Comparison of ENCODE assay signal across 8 cellular contexts in the genomic region with DNA sequence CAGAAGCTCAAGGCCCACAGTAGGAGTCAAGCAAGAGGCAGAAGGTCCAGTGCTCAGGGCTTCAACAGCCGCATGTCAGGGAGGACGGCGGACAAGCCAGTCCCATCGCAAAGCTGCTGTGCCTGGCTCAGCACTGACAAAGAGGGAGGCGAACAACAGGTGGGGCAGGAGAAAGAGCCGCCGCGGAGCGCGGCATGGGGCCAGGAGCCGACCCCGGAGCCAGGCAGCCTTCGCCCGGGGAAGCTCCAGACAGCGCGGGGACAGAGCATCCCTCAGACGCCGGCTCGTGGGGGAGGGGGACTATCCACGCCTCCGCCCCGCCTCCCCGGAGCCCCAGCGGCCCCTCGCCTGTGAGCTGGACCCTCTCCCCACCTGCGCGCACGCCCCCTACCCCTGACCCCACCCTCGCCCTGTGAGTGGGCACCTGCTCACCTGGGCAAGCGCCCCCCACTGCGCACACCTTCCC. TPM values are rescaled to one million over a fixed set of nuclear protein-coding genes. Genes with fewer than 3 reads are reported as not detected.
A peak's percentile ranks its signal among the peaks of the same experiment; 100 is the strongest.
DNase-seq lines count a peak whose midpoint lies in the region; ATAC-seq, FAIRE-seq and TF ChIP-seq lines count a peak whose summit lies in the region.

No MANE protein-coding gene starts in this region.

- no peak for TF ChIP-seq EP300 in K562 (IDR thresholded peaks at IDR 0.05; ENCODE audit: low read length)

- H3K9me3 Mint-ChIP-seq in HFFc6 = peaks cover 4% of the 10 kb centered on the region

- intact Hi-C loops in K562 (cut with micrococcal nuclease) = loop anchor here (10.0 kb wide), 1 partner anchor 87 kb away; a partner anchor contains a TSS

- peaks cover 20% of the 10 kb centered on the region for H3K36me3 Mint-ChIP-seq in HFFc6 (ENCODE audit: low read depth)

- H3K27me3 ChIP-seq in BLaER1 treated with 17β-estradiol and CSF1 and Interleukin-3, amounts not matched to agents 10 nM and 100 nM = no peaks in the 10 kb centered on the region
- no peaks in the 10 kb centered on the region for H3K27me3 ChIP-seq in K562 (ENCODE audit: control insufficient read depth in 2 of 2, insufficient read depth in 2 of 2, low read length in 2 of 2)

- H3K9ac ChIP-seq in BLaER1 treated with 17β-estradiol and CSF1 and Interleukin-3, amounts not matched to agents 10 nM and 100 nM = peak overlapping the region; percentile 72 to 87 (median 80); a peak in 21 of 22 replicates
- H3K9ac ChIP-seq in SK-N-MC (ENCODE audit: insufficient read length) (peak overlapping the region; percentile 68), K562 (ENCODE audit: insufficient read depth in 1 of 2, low read depth in 2 of 2, low read length in 2 of 2) (peak overlapping the region; percentile 60 to 96)

- peak overlapping the region; percentile 77 for H3K27ac Mint-ChIP-seq in HFFc6

- H3K36me3 ChIP-seq in BLaER1 treated with 17β-estradiol and CSF1 and Interleukin-3, amounts not matched to agents 10 nM and 100 nM = peaks cover 16 to 44% (median 42%) of the 10 kb centered on the region in 11 experiments; a peak in 21 of 22 replicates
- H3K36me3 ChIP-seq in SK-N-MC (ENCODE audit: insufficient read depth, low read length) (peaks cover 54% of the 10 kb centered on the region), K562 (ENCODE audit: control insufficient read depth, insufficient read depth, low read length) (peaks cover 51% of the 10 kb centered on the region)

- peak overlapping the region; percentile 88 to 100 (median 99) for H3K4me2 ChIP-seq in BLaER1 treated with 17β-estradiol and CSF1 and Interleukin-3, amounts not matched to agents 10 nM and 100 nM
- peak overlapping the region; percentile 95 for H3K4me2 ChIP-seq in K562 (ENCODE audit: insufficient read depth, low read length)

- ATAC-seq in K562 = peak; percentile 59

- FAIRE-seq in K562 (lab: Jason Lieb, UNC) = peak; percentile 49

- TF ChIP-seq RAD21 in K562 (CRISPR knock-in tag; conservative IDR thresholded peaks at IDR 0.05 in 1 of 2, IDR thresholded peaks at IDR 0.05 in 1 of 2) = no peak

- H3K27ac ChIP-seq in BLaER1 treated with 17β-estradiol and CSF1 and Interleukin-3, amounts not matched to agents 10 nM and 100 nM = peak overlapping the region in 10 of 11 experiments; percentile 65 to 80 (median 76); a peak in 20 of 22 replicates
- peak overlapping the region; percentile 55; the same call in 1 of the 2 replicates for H3K27ac ChIP-seq in SK-N-MC
- H3K27ac ChIP-seq in K562 (ENCODE audit: extremely low read depth, low read depth, low read length) = peak overlapping the region; percentile 79

- peaks cover 10 to 20% (median 17%) of the 10 kb centered on the region in 11 experiments; a peak in 21 of 22 replicates for H3K9me3 ChIP-seq in BLaER1 treated with 17β-estradiol and CSF1 and Interleukin-3, amounts not matched to agents 10 nM and 100 nM (replicated peaks in 1 of 11)
- H3K9me3 ChIP-seq in SK-N-MC (ENCODE audit: low read depth, low read length) (no peaks in the 10 kb centered on the region), K562 (replicated peaks; ENCODE audit: control insufficient read depth, insufficient read depth, low read depth, low read length) (0 out of 2 replicates have a peak, but pooled peaks cover 3% of the 10 kb centered on the region)

- H3K4me1 Mint-ChIP-seq in HFFc6 (ENCODE audit: low read depth) = peaks cover 38% of the 10 kb centered on the region

- BruUV-seq in K562 (replicated peaks; lab: Mats Ljungman, UMichigan) = no TSS peak

- no peak for DNase-seq in HFFc6
- no peak for DNase-seq in SK-N-MC (ENCODE audit: low read depth, low spot score)
- DNase-seq in K562 (ENCODE audit: extremely low read depth in 1 of 4, low spot score in 3 of 4) = peak; percentile 39 to 85 (median 66)
- peak; percentile 75 for DNase-seq in iPS-NIHi7 (ENCODE audit: extremely low spot score)
- peak; percentile 61 for DNase-seq in stimulated activated CD4-positive, alpha-beta T cell treated with anti-CD3 and anti-CD28 coated beads, Interleukin-15, amount 100 ng/mL, for 24 hours
- DNase-seq in AML-193 (lab: John Stamatoyannopoulos, UW) = no peak
- no peak for DNase-seq in activated CD4-positive, CD25-positive, alpha-beta regulatory T cell treated with anti-CD3 and anti-CD28 coated beads, Interleukin-2, amount 50 U/mL, for 72 hours

- no peak for TF ChIP-seq POLR2A in K562 (conservative IDR thresholded peaks at IDR 0.05)

- H4K20me1 ChIP-seq in BLaER1 treated with 17β-estradiol and CSF1 and Interleukin-3, amounts not matched to agents 10 nM and 100 nM = peaks cover 0 to 12% (median 0%) of the 10 kb centered on the region in 11 experiments; a peak in 4 of 22 replicates
- H4K20me1 ChIP-seq in K562 (replicated peaks; ENCODE audit: control insufficient read depth, insufficient read depth, low read length) = no peaks in the 10 kb centered on the region; the same call in 1 of the 2 replicates

- peak overlapping the region; percentile 95 for H3K4me3 Mint-ChIP-seq in HFFc6

- POLR2A ChIA-PET in K562 (lab: Yijun Ruan, JAX) = interaction anchor here (2.3 to 3.2 kb wide), 2 partner anchors 10 to 14 kb away, joined by 12 to 26 read pairs; no protein-coding TSS in a partner anchor

- H3K4me3 ChIP-seq in BLaER1 treated with 17β-estradiol and CSF1 and Interleukin-3, amounts not matched to agents 10 nM and 100 nM = peak overlapping the region; percentile 68 to 93 (median 83)
- H3K4me3 ChIP-seq in SK-N-MC (peak overlapping the region; percentile 93), K562 (peak overlapping the region; percentile 67)

- CTCF ChIA-PET in K562 (lab: Yijun Ruan, JAX; ENCODE audit: low intra/inter-chr PET ratio) = no interaction called here

- in situ Hi-C loops in K562 (cut with MboI) = no loop called here

- H3K27me3 Mint-ChIP-seq in HFFc6 (ENCODE audit: insufficient read depth) = no peaks in the 10 kb centered on the region

- no peak overlapping the region; the same call in 1 of the 2 replicates for H2AFZ ChIP-seq in K562 (ENCODE audit: low read depth, low read length)

- TF ChIP-seq CTCF in HFFc6 (IDR thresholded peaks at IDR 0.05) (no peak), K562 (IDR thresholded peaks at IDR 0.05 in 2 of 3, conservative IDR thresholded peaks at IDR 0.05 in 1 of 3; ENCODE audit: insufficient read depth in 2 of 3, low read depth in 1 of 3, low read length in 3 of 3) (no peak)

- H3K4me1 ChIP-seq in BLaER1 treated with 17β-estradiol and CSF1 and Interleukin-3, amounts not matched to agents 10 nM and 100 nM = peaks cover 37 to 67% (median 60%) of the 10 kb centered on the region in 10 experiments
- peaks cover 12 to 34% of the 10 kb centered on the region in 2 experiments; a peak in 4 of 5 replicates for H3K4me1 ChIP-seq in K562 (replicated peaks in 1 of 2; ENCODE audit: control insufficient read depth in 2 of 2, insufficient read depth in 2 of 2, low read length in 2 of 2)

- H3K79me2 ChIP-seq in K562 (ENCODE audit: control insufficient read depth, insufficient read depth, low read length) = peaks cover 71% of the 10 kb centered on the region

- peaks cover 3% of the 10 kb centered on the region for H3K9me1 ChIP-seq in K562 (ENCODE audit: control insufficient read depth, insufficient read depth, low read length)

- 3% methylated on average over 8 of the region's 31 CpGs for WGBS in K562 (ENCODE audit: insufficient coverage, low coverage, missing lambda C conversion rate)

TF ChIP-seq in K562, 482 proteins besides CTCF, POLR2A, EP300 and RAD21 (continues in another document):
- no peak for TF ChIP-seq NR1H2 (CRISPR knock-in tag; IDR thresholded peaks at IDR 0.05)

RNA-seq across cellular contexts. Expression of a gene that starts 0.4 kb away (rescaled TPM):
- 10 to 100 TPM; 44.6 to 55.9 (median 48.9) TPM for total RNA-seq in HFFc6 (2021; fragmentation: NEBNext Ultra II Directional; extraction: Animal tissue kit (Norgen Biotek cat#: 25700))
- total RNA-seq in K562 (2011; cell fraction: chromatin; rRNA removed; ENCODE audit: low replicate concordance) = 183 and 461 TPM in 2 replicates
- total RNA-seq in K562 (2011; cell fraction: nucleolus; rRNA removed) = 625 and 780 TPM in 2 replicates
- total RNA-seq in K562 (2011; cell fraction: nucleoplasm; rRNA removed) = 410 and 462 TPM in 2 replicates
- total RNA-seq in K562 (2014; rRNA removed) = 96.8 and 126 TPM in 2 replicates
- total RNA-seq in K562 (2014; rRNA removed; fragmentation: Illumina TruSeq; extraction: Trizol) = 34.2 and 38.0 TPM in 2 replicates
- 45.5 and 48.0 TPM in 2 replicates for total RNA-seq in K562 (2015; rRNA removed; fragmentation: Illumina TruSeq; extraction: Trizol)
- total RNA-seq in K562 (2021) = 176 and 181 TPM in 2 replicates
- polyA plus RNA-seq in K562 (2011; rRNA removed) = 107 and 268 TPM in 2 replicates
- 249 and 261 TPM in 2 replicates for polyA plus RNA-seq in K562 (2011; cell fraction: cytosol; rRNA removed)
- 198 and 205 TPM in 2 replicates for polyA plus RNA-seq in K562 (2011; cell fraction: nucleus; rRNA removed)
- polyA plus RNA-seq in K562 (2012) = 92.0 and 179 TPM in 2 replicates
- 136 and 192 TPM in 2 replicates for polyA plus RNA-seq in K562 (2014; fragmentation: Illumina TruSeq; extraction: Trizol)
- polyA plus RNA-seq in K562 (2014; fragmentation: Nextera tagmentation; extraction: Ambion mirVana) = 10 to 100 TPM in 1 of 2 experiments, 1 to 10 TPM in 1; 8.4 to 14.5 TPM
- 82.4 and 83.0 TPM in 2 replicates for polyA plus RNA-seq in K562 (2014; rRNA removed)
- 91.4 and 116 TPM in 2 replicates for polyA minus RNA-seq in K562 (2011; rRNA and poly(A)+ RNA removed)
- polyA minus RNA-seq in K562 (2011; cell fraction: cytosol; rRNA and poly(A)+ RNA removed) = 249 and 302 TPM in 2 replicates
- polyA minus RNA-seq in K562 (2011; cell fraction: nucleus; rRNA and poly(A)+ RNA removed) = 51.8 and 90.1 TPM in 2 replicates

RNA-seq across cellular contexts. Expression of a gene that starts 5.2 kb away (rescaled TPM):
- 10 to 100 TPM; 39.3 to 48.0 (median 46.7) TPM for total RNA-seq in HFFc6 (2021; fragmentation: NEBNext Ultra II Directional; extraction: Animal tissue kit (Norgen Biotek cat#: 25700))
- total RNA-seq in K562 (2011; cell fraction: chromatin; rRNA removed; ENCODE audit: low replicate concordance) = 145 and 274 TPM in 2 replicates
- 145 TPM in 2 replicates for total RNA-seq in K562 (2011; cell fraction: nucleolus; rRNA removed)
- total RNA-seq in K562 (2011; cell fraction: nucleoplasm; rRNA removed) = 145 and 159 TPM in 2 replicates
- 44.5 and 53.6 TPM in 2 replicates for total RNA-seq in K562 (2014; rRNA removed)
- total RNA-seq in K562 (2014; rRNA removed; fragmentation: Illumina TruSeq; extraction: Trizol) = 26.3 and 27.4 TPM in 2 replicates
- total RNA-seq in K562 (2015; rRNA removed; fragmentation: Illumina TruSeq; extraction: Trizol) = 41.7 and 42.8 TPM in 2 replicates
- 47.9 and 51.6 TPM in 2 replicates for total RNA-seq in K562 (2021)
- polyA plus RNA-seq in K562 (2011; rRNA removed) = 43.2 and 51.7 TPM in 2 replicates
- polyA plus RNA-seq in K562 (2011; cell fraction: cytosol; rRNA removed) = 39.6 and 42.6 TPM in 2 replicates
- polyA plus RNA-seq in K562 (2011; cell fraction: nucleus; rRNA removed) = 255 and 291 TPM in 2 replicates
- 53.2 and 78.7 TPM in 2 replicates for polyA plus RNA-seq in K562 (2012)
- polyA plus RNA-seq in K562 (2014; fragmentation: Illumina TruSeq; extraction: Trizol) = 40.3 and 42.1 TPM in 2 replicates
- polyA plus RNA-seq in K562 (2014; fragmentation: Nextera tagmentation; extraction: Ambion mirVana) = 10 to 100 TPM; 12.7 to 14.6 TPM
- 54.0 and 57.3 TPM in 2 replicates for polyA plus RNA-seq in K562 (2014; rRNA removed)
- 42.5 and 45.5 TPM in 2 replicates for polyA minus RNA-seq in K562 (2011; rRNA and poly(A)+ RNA removed)
- 18.2 and 28.0 TPM in 2 replicates for polyA minus RNA-seq in K562 (2011; cell fraction: cytosol; rRNA and poly(A)+ RNA removed)
- polyA minus RNA-seq in K562 (2011; cell fraction: nucleus; rRNA and poly(A)+ RNA removed) = 113 and 147 TPM in 2 replicates

Comparison
In these comparisons a context has a peak if more than half of its experiments do, and no peak if none do; other contexts are left out.
1. DNase-seq: peak in K562 (4 of 4), iPS-NIHi7 (single experiment) and stimulated activated CD4-positive, alpha-beta T cell treated with anti-CD3 and anti-CD28 coated beads, Interleukin-15, amount 100 ng/mL, for 24 hours (single experiment); none in HFFc6 (single experiment), SK-N-MC (single experiment), AML-193 (0 of 2) and activated CD4-positive, CD25-positive, alpha-beta regulatory T cell treated with anti-CD3 and anti-CD28 coated beads, Interleukin-2, amount 50 U/mL, for 72 hours (single experiment).
2. Peak in every context shown above with its lines, with median percentiles within 50 percentile points of each other: H3K27ac ChIP-seq, H3K4me3 ChIP-seq and H3K9ac ChIP-seq.